ENCODE assay signal across 8 cellular contexts in genomic region chr1:192550922-192551534, GRCh38. TPM values are rescaled to one million over a fixed set of nuclear protein-coding genes. Genes with fewer than 3 reads are reported as not detected.
DNase-seq lines count a peak whose midpoint lies in the region; ATAC-seq and TF ChIP-seq lines count a peak whose summit lies in the region.

No MANE protein-coding gene starts in this region.

- peak overlapping the region in 6 of 8 donors; percentile 26 to 58 (median 45) for H3K4me3 Mint-ChIP-seq in CD4-positive, alpha-beta memory T cell
- H3K4me3 Mint-ChIP-seq in activated CD4-positive, alpha-beta memory T cell treated with anti-CD3 and anti-CD28 coated beads for 36 hours: peak overlapping the region; percentile 12
- H3K4me3 Mint-ChIP-seq in natural killer cell (no peak overlapping the region), nephron progenitor cell (no peak overlapping the region)

- CTCF ChIA-PET in CD4-positive, alpha-beta memory T cell (lab: Charles Lee; ENCODE audit: partially characterized antibody): interaction anchor here (0.9 to 1.4 kb wide), 4 partner anchors 10 to 21 kb away, joined by 3 to 5 read pairs (median 4); no protein-coding TSS in a partner anchor
- CTCF ChIA-PET in activated CD4-positive, alpha-beta memory T cell treated with anti-CD3 and anti-CD28 coated beads for 36 hours (lab: Charles Lee): interaction anchor here (1.0 to 1.5 kb wide), 6 partner anchors 9 to 77 kb away, joined by 3 to 4 read pairs (median 4); no protein-coding TSS in a partner anchor

- no peaks in the 10 kb centered on the region for H3K27me3 ChIP-seq in CD4-positive, alpha-beta memory T cell (ENCODE audit: insufficient read depth, low read length)

- no peak for DNase-seq in CD4-positive, alpha-beta memory T cell
- DNase-seq in activated CD4-positive, alpha-beta memory T cell treated with anti-CD3 and anti-CD28 coated beads for 36 hours: peak; percentile 27
- DNase-seq in natural killer cell (no peak), nephron progenitor cell (no peak), T1000 (lab: John Stamatoyannopoulos, UW) (no peak), SHP77 treated with DMSO at 0.1 percent for 48 hours (lab: John Stamatoyannopoulos, UW) (no peak)

- H3K27ac ChIP-seq in CD4-positive, alpha-beta memory T cell (ENCODE audit: low read depth, low read length): no peak overlapping the region

- POLR2A ChIA-PET in CD4-positive, alpha-beta memory T cell (lab: Charles Lee; ENCODE audit: partially characterized antibody): interaction anchor here (0.8 to 3.4 kb wide), 7 partner anchors 9 to 34 kb away, joined by 3 to 20 read pairs (median 4); no protein-coding TSS in a partner anchor
- POLR2A ChIA-PET in activated CD4-positive, alpha-beta memory T cell treated with anti-CD3 and anti-CD28 coated beads for 36 hours (lab: Charles Lee): interaction anchor here (1.3 to 2.1 kb wide), 3 partner anchors 12 to 28 kb away, joined by 5 to 21 read pairs (median 5); no protein-coding TSS in a partner anchor

- no peaks in the 10 kb centered on the region for H3K27me3 Mint-ChIP-seq in CD4-positive, alpha-beta memory T cell
- no peaks in the 10 kb centered on the region for H3K27me3 Mint-ChIP-seq in activated CD4-positive, alpha-beta memory T cell treated with anti-CD3 and anti-CD28 coated beads for 36 hours
- H3K27me3 Mint-ChIP-seq in natural killer cell (ENCODE audit: low read depth in 2 of 2) (no peaks in the 10 kb centered on the region), nephron progenitor cell (ENCODE audit: low read depth, poor library complexity) (no peaks in the 10 kb centered on the region)

- H3K27ac Mint-ChIP-seq in CD4-positive, alpha-beta memory T cell: peak overlapping the region; percentile 54 to 89 (median 75)
- H3K27ac Mint-ChIP-seq in activated CD4-positive, alpha-beta memory T cell treated with anti-CD3 and anti-CD28 coated beads for 36 hours: peak overlapping the region; percentile 81
- H3K27ac Mint-ChIP-seq in natural killer cell: peak overlapping the region in 1 of 2 donors; percentile 25
- H3K27ac Mint-ChIP-seq in nephron progenitor cell: no peak overlapping the region

- TF ChIP-seq CTCF in natural killer cell (IDR thresholded peaks at IDR 0.05): no peak
- no peak for TF ChIP-seq CTCF in nephron progenitor cell (IDR thresholded peaks at IDR 0.05)

- H3K4me1 Mint-ChIP-seq in CD4-positive, alpha-beta memory T cell: peaks cover 34 to 61% (median 49%) of the 10 kb centered on the region in 4 donors
- peaks cover 55% of the 10 kb centered on the region for H3K4me1 Mint-ChIP-seq in activated CD4-positive, alpha-beta memory T cell treated with anti-CD3 and anti-CD28 coated beads for 36 hours (ENCODE audit: low read depth)
- H3K4me1 Mint-ChIP-seq in natural killer cell (peaks cover 32 to 38% of the 10 kb centered on the region in 2 donors), nephron progenitor cell (peaks cover 9% of the 10 kb centered on the region)

- peaks cover 57% of the 10 kb centered on the region for H3K4me1 ChIP-seq in CD4-positive, alpha-beta memory T cell (ENCODE audit: insufficient read depth, low read length)

- no peaks in the 10 kb centered on the region for H3K9me3 ChIP-seq in CD4-positive, alpha-beta memory T cell (ENCODE audit: control insufficient read depth in 1 of 2, low read length in 2 of 2)

- peak; percentile 49 for ATAC-seq in GM19455 (IDR thresholded peaks at IDR 0.05; ENCODE audit: unreplicated experiment)
- ATAC-seq in HG03457 (IDR thresholded peaks at IDR 0.05; ENCODE audit: unreplicated experiment): peak; percentile 45
- ATAC-seq in natural killer cell: peak; percentile 28 to 52 (median 46)

- no peaks in the 10 kb centered on the region for H3K36me3 ChIP-seq in CD4-positive, alpha-beta memory T cell (ENCODE audit: insufficient read depth, low read length)

- H3K9me3 Mint-ChIP-seq in CD4-positive, alpha-beta memory T cell: no peaks in the 10 kb centered on the region
- no peaks in the 10 kb centered on the region for H3K9me3 Mint-ChIP-seq in activated CD4-positive, alpha-beta memory T cell treated with anti-CD3 and anti-CD28 coated beads for 36 hours
- H3K9me3 Mint-ChIP-seq in natural killer cell (no peaks in the 10 kb centered on the region), nephron progenitor cell (no peaks in the 10 kb centered on the region)

- intact Hi-C loops in CD4-positive, alpha-beta memory T cell (cut with micrococcal nuclease): loop anchor here (5.0 kb wide), 1 partner anchor 34 kb away; no protein-coding TSS in a partner anchor
- intact Hi-C loops in activated CD4-positive, alpha-beta memory T cell treated with anti-CD3 and anti-CD28 coated beads for 36 hours (cut with micrococcal nuclease): loop anchor here (1.0 to 5.0 kb wide), 2 partner anchors 24 to 256 kb away; partner anchors contain the start of genes RGS1 and RGS2
- intact Hi-C loops in natural killer cell (cut with micrococcal nuclease): no loop called here

- no peak overlapping the region for H3K4me3 ChIP-seq in CD4-positive, alpha-beta memory T cell (ENCODE audit: low read length in 2 of 2)

- no peaks in the 10 kb centered on the region for H3K36me3 Mint-ChIP-seq in CD4-positive, alpha-beta memory T cell
- no peaks in the 10 kb centered on the region for H3K36me3 Mint-ChIP-seq in activated CD4-positive, alpha-beta memory T cell treated with anti-CD3 and anti-CD28 coated beads for 36 hours
- no peaks in the 10 kb centered on the region for H3K36me3 Mint-ChIP-seq in natural killer cell
- no peaks in the 10 kb centered on the region for H3K36me3 Mint-ChIP-seq in nephron progenitor cell (ENCODE audit: low read depth)

RNA-seq across cellular contexts. Expression of gene RGS1, which starts 24.5 kb away (rescaled TPM):
- total RNA-seq in CD4-positive, alpha-beta memory T cell: 10 to 100 TPM in 1 of 2 experiments, 1 to 10 TPM in 1; 9.9 to 12.0 TPM
- 100 to 1,000 TPM in 1 of 2 donors, 10 to 100 TPM in 1; 17.7 to 120 TPM for polyA plus RNA-seq in CD4-positive, alpha-beta memory T cell
- 10 to 100 TPM; 23.5 to 27.1 TPM for total RNA-seq in activated CD4-positive, alpha-beta memory T cell treated with anti-CD3 and anti-CD28 coated beads for 36 hours
- total RNA-seq in natural killer cell: 100 to 1,000 TPM; 306 to 365 (median 343) TPM

Comparison
In these comparisons a context has a peak if more than half of its experiments do, and no peak if none do; other contexts are left out.
1. H3K4me3 Mint-ChIP-seq: peak in CD4-positive, alpha-beta memory T cell (6 of 8) and activated CD4-positive, alpha-beta memory T cell treated with anti-CD3 and anti-CD28 coated beads for 36 hours (single experiment); none in natural killer cell (single experiment) and nephron progenitor cell (single experiment).
2. RNA of gene RGS1, which starts 24.5 kb away (total RNA-seq): 306 to 365 TPM in natural killer cell; 23.5 to 27.1 TPM in activated CD4-positive, alpha-beta memory T cell treated with anti-CD3 and anti-CD28 coated beads for 36 hours and 9.9 to 12.0 TPM in CD4-positive, alpha-beta memory T cell; every median in the first group is over 10 times any median in the second.
3. Peak in every context shown above with its lines, with median percentiles within 50 percentile points of each other: ATAC-seq.